In the genomic region with DNA sequence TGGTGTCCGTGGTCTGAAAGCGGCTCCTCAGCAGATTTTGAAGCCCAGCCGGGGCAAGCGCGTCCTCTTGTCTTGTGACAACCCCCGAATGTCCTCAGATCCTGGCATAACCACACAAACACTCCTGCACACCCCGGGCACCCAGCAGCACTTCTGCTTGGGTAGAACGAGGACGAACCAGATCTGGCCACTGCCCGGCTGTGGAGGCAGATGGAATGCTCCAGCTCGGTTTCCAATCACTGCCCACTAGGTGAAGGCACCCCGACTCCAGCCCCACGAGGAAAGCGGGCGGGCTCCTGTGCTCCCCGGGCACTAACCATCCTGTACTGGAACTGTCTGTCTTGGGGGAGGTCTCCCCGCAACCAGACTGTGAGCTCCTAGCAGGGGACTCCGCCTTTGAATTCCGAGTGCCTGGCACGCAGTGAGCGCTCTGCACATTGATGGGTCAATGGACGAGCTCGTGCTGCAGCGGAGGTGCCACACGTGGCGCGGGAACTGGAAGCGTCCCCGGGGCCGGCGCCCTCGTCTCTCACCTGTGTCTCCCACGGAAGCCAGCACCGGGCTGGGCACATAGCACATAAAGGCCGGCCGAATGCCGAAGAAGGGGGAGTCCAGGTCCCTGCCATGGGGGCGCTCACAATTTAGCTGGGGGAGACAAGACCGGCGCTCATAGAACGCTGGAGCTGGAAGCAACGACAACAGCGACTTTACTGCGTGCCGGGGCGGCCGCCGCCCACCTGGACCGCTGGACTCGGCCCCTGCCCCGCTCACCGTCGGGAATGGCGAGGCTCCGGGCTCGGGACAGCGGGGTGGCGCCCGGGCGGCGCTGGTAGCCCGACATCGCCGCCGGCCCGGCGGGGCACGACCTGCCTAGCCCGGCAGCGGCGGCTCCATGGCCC, we compare ENCODE assay signal across 8 cellular contexts. TPM values are rescaled to one million over a fixed set of nuclear protein-coding genes. Genes with fewer than 3 reads are reported as not detected.
A peak's percentile ranks its signal among the peaks of the same experiment; 100 is the strongest.
DNase-seq lines count a peak whose midpoint lies in the region; ATAC-seq and TF ChIP-seq lines count a peak whose summit lies in the region.

No MANE protein-coding gene starts in this region.

- H3K4me1 ChIP-seq in heart right ventricle (peaks cover 8 to 36% (median 25%) of the 10 kb centered on the region in 9 donors), prostate gland (replicated peaks) (peaks cover 6% of the 10 kb centered on the region)

- DNase-seq in activated gamma-delta T cell treated with Interleukin-2 at 50 U/mL for 16 hours (peak; percentile 19), activated gamma-delta T cell (lab: John Stamatoyannopoulos, UW) (no peak), NOMO-1 treated with DMSO at 0.1 percent for 48 hours (lab: John Stamatoyannopoulos, UW; ENCODE audit: unreplicated experiment) (peak; percentile 28), heart right ventricle (no peak), prostate gland (ENCODE audit: low spot score) (no peak), MV-4-11 (lab: John Stamatoyannopoulos, UW) (no peak)
- DNase-seq in activated naive CD4-positive, alpha-beta T cell treated with anti-CD3 and anti-CD28 coated beads, Interleukin-2, amount 50 U/mL, for 16 hours, result peak; percentile 49

- 11 to 12% methylated on average over 71 of the region's 71 CpGs for WGBS in heart right ventricle, 2 donors
- 10% methylated on average over 64 of the region's 71 CpGs for WGBS in prostate gland

- H3K27me3 ChIP-seq in heart right ventricle (no peaks in the 10 kb centered on the region), prostate gland (replicated peaks; ENCODE audit: insufficient read depth) (no peaks in the 10 kb centered on the region)

- TF ChIP-seq POLR2A in prostate gland (IDR thresholded peaks at IDR 0.05), result no peak

- peak overlapping the region in 9 of 10 donors; percentile 64 to 94 (median 89) for H3K27ac ChIP-seq in heart right ventricle
- H3K27ac ChIP-seq in prostate gland, result peak overlapping the region in 1 of 2 donors; percentile 43

- TF ChIP-seq CTCF in heart right ventricle (IDR thresholded peaks at IDR 0.05) (no peak), prostate gland (IDR thresholded peaks at IDR 0.05) (no peak)

- ATAC-seq in HG02840 (IDR thresholded peaks at IDR 0.05; ENCODE audit: low FRiP score, unreplicated experiment), result peak; percentile 13
- peak in 7 of 8 donors; percentile 10 to 29 (median 20) for ATAC-seq in heart right ventricle

- intact Hi-C loops in heart right ventricle (cut with DNase I) (loop anchor here in 2 of 10 donors (10.0 kb wide), 2 partner anchors 65 to 95 kb away; no protein-coding TSS in a partner anchor), prostate gland (cut with DNase I) (no loop called here)

- H3K4me3 ChIP-seq in heart right ventricle (peak overlapping the region; percentile 50 to 100 (median 96)), prostate gland (peak overlapping the region; percentile 96 to 98)

- H3K36me3 ChIP-seq in heart right ventricle (peaks cover 0 to 62% (median 28%) of the 10 kb centered on the region in 9 donors), prostate gland (peaks cover 0 to 5% of the 10 kb centered on the region in 2 donors)

- H3K9me3 ChIP-seq in heart right ventricle, result no peaks in the 10 kb centered on the region
- H3K9me3 ChIP-seq in prostate gland, result no peaks in the 10 kb centered on the region

RNA-seq across cellular contexts. Expression of a gene that starts 0.6 kb away (rescaled TPM):
- total RNA-seq in heart right ventricle (10 to 100 TPM; 11.5 to 26.9 (median 14.9) TPM), prostate gland (10 to 100 TPM; 19.9 to 52.5 TPM)
- polyA plus RNA-seq in heart right ventricle, result 10 to 100 TPM; 21.4 to 23.7 TPM

RNA-seq across cellular contexts. Expression of a gene that starts 0.7 kb away (rescaled TPM):
- total RNA-seq in heart right ventricle, result 10 to 100 TPM; 59.3 to 85.2 (median 75.4) TPM
- polyA plus RNA-seq in heart right ventricle, result 10 to 100 TPM; 63.5 to 77.2 TPM
- 10 to 100 TPM; 29.2 to 58.7 TPM for total RNA-seq in prostate gland

RNA-seq across cellular contexts. Expression of a gene that starts 9.8 kb away (rescaled TPM):
- total RNA-seq in heart right ventricle (1 to 10 TPM; 3.4 to 6.1 (median 4.7) TPM), prostate gland (10 to 100 TPM in 1 of 2 donors, 1 to 10 TPM in 1; 8.6 to 22.2 TPM)
- 1 to 10 TPM; 3.0 to 8.3 TPM for polyA plus RNA-seq in heart right ventricle

RNA-seq across cellular contexts. Expression of a gene that starts 29.8 kb away (rescaled TPM):
- total RNA-seq in heart right ventricle (10 to 100 TPM in 3 of 10 donors, 1 to 10 TPM in 7; 7.4 to 12.5 (median 9.3) TPM), prostate gland (10 to 100 TPM; 10.7 to 22.7 TPM)
- polyA plus RNA-seq in heart right ventricle, result 10 to 100 TPM in 1 of 2 donors, 1 to 10 TPM in 1; 6.6 to 16.8 TPM

RNA-seq across cellular contexts. Expression of a gene that starts 36.3 kb away (rescaled TPM):
- total RNA-seq in heart right ventricle (1 to 10 TPM in 5 of 10 donors, under 1 TPM in 4, not detected in 1; 0.21 to 2.0 (median 1.1) TPM), prostate gland (1 to 10 TPM; 1.5 to 3.4 TPM)
- 1 to 10 TPM; 1.3 to 1.6 TPM for polyA plus RNA-seq in heart right ventricle

Comparison
In these comparisons a context has a peak if more than half of its experiments do, and no peak if none do; other contexts are left out.
1. DNase-seq: peak in activated gamma-delta T cell treated with Interleukin-2 at 50 U/mL for 16 hours (single experiment), NOMO-1 treated with DMSO at 0.1 percent for 48 hours (single experiment) and activated naive CD4-positive, alpha-beta T cell treated with anti-CD3 and anti-CD28 coated beads, Interleukin-2, amount 50 U/mL, for 16 hours (single experiment); none in activated gamma-delta T cell (single experiment), heart right ventricle (0 of 2), prostate gland (single experiment) and MV-4-11 (single experiment).